ENCODE assay signal across 9 cellular contexts in the genomic region with DNA sequence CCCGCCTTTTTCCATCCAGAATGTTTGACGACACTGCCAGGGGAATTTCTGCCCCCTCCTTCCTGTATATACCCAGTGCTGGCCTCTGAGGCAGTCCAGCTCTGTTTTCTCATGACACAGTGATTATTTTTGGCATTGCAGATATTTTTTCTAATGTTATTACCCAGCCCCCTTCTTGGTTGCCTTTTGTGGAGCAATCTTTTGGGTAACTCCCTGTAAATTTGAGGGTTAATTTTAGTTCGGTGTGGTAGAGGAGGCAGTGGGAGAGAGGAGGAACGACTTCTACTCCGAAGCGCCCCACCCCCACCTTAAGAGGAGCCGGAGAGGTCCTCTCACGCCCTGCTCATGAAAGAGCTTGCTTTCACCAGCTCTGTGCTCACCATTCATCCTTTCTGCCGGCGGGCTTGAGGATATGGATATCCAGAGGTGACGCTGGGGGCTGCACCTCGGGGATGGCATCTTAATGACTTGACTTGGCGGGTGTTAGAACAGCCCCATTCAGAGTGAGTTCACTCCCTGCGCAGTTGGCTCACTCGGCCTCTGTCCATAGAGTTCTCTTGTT. TPM values are rescaled to one million over a fixed set of nuclear protein-coding genes. Genes with fewer than 3 reads are reported as not detected.
A peak's percentile ranks its signal among the peaks of the same experiment; 100 is the strongest.
DNase-seq lines count a peak whose midpoint lies in the region; ATAC-seq and TF ChIP-seq lines count a peak whose summit lies in the region.
"Had no signal": no experiment of that assay in that cellular context is flagged by ENCODE, and none has a peak within 500 bp of the region (broad histone marks: within the 10 kb centered on the region; RNA-seq: fewer than 3 reads in every experiment).

No MANE protein-coding gene starts in this region.

- no peaks in the 10 kb centered on the region for H3K9me3 Mint-ChIP-seq in activated T-helper 17 cell treated with anti-CD3 and anti-CD28 coated beads, Interleukin-2, amount 50 U/mL, for 72 hours

- H3K27me3 Mint-ChIP-seq in activated T-helper 17 cell treated with anti-CD3 and anti-CD28 coated beads, Interleukin-2, amount 50 U/mL, for 72 hours, result peaks cover 12% of the 10 kb centered on the region

- no peak overlapping the region for H3K27ac ChIP-seq in cardiac muscle cell

- H3K4me1 ChIP-seq in cardiac muscle cell (ENCODE audit: low read depth), result peaks cover 37% of the 10 kb centered on the region

- no peaks in the 10 kb centered on the region for H3K36me3 ChIP-seq in cardiac muscle cell

- H3K9me3 ChIP-seq in cardiac muscle cell (ENCODE audit: low read depth), result no peaks in the 10 kb centered on the region

- no peak overlapping the region for H3K4me3 Mint-ChIP-seq in activated T-helper 17 cell treated with anti-CD3 and anti-CD28 coated beads, Interleukin-2, amount 50 U/mL, for 72 hours

- H3K27ac Mint-ChIP-seq in activated T-helper 17 cell treated with anti-CD3 and anti-CD28 coated beads, Interleukin-2, amount 50 U/mL, for 72 hours, result peak overlapping the region; percentile 4

- peaks cover 4% of the 10 kb centered on the region for H3K4me1 Mint-ChIP-seq in activated T-helper 17 cell treated with anti-CD3 and anti-CD28 coated beads, Interleukin-2, amount 50 U/mL, for 72 hours

- peak; percentile 87 for DNase-seq in DMS53 (lab: John Stamatoyannopoulos, UW)
- peak; percentile 68 to 77 for DNase-seq in cardiac muscle cell (ENCODE audit: low read depth in 1 of 2, low spot score in 1 of 2)
- peak in 8 of 10 donors; percentile 13 to 87 (median 38) for DNase-seq in posterior cingulate gyrus
- no peak for DNase-seq in NCI-H526 (lab: John Stamatoyannopoulos, UW)
- DNase-seq in RKO (ENCODE audit: low spot score), result no peak
- DNase-seq: NCI-H446 had no signal

- intact Hi-C loops in posterior cingulate gyrus (cut with DNase I), result no loop called here

- no peak overlapping the region for H3K4me3 ChIP-seq in cardiac muscle cell

- no peak for ATAC-seq in activated T-helper 17 cell treated with anti-CD3 and anti-CD28 coated beads, Interleukin-2, amount 50 U/mL, for 72 hours (replicated peaks)
- ATAC-seq in GM18907 (IDR thresholded peaks at IDR 0.05; ENCODE audit: unreplicated experiment) (no peak), HG02763 (IDR thresholded peaks at IDR 0.05; ENCODE audit: unreplicated experiment) (no peak)

- no peaks in the 10 kb centered on the region for H3K27me3 ChIP-seq in cardiac muscle cell

- no peak for TF ChIP-seq CTCF in cardiac muscle cell (IDR thresholded peaks at IDR 0.05; ENCODE audit: low read depth, low read length)

- H3K36me3 Mint-ChIP-seq in activated T-helper 17 cell treated with anti-CD3 and anti-CD28 coated beads, Interleukin-2, amount 50 U/mL, for 72 hours (ENCODE audit: low read depth), result no peaks in the 10 kb centered on the region

RNA-seq across cellular contexts. Expression of gene EPAS1, which starts 38.3 kb away (rescaled TPM):
- 100 to 1,000 TPM in 1 of 2 donors, 10 to 100 TPM in 1; 53.7 to 210 TPM for total RNA-seq in activated T-helper 17 cell treated with anti-CD3 and anti-CD28 coated beads, Interleukin-2, amount 50 U/mL, for 72 hours
- 4.8 and 7.3 TPM in 2 replicates for total RNA-seq in cardiac muscle cell
- 1.4 and 1.9 TPM in 2 replicates for polyA plus RNA-seq in cardiac muscle cell

Comparison
In these comparisons a context has a peak if more than half of its experiments do, and no peak if none do; other contexts are left out.
1. DNase-seq: peak in DMS53 (single experiment), cardiac muscle cell (2 of 2) and posterior cingulate gyrus (8 of 10); none in NCI-H526 (0 of 2) and RKO (single experiment).